Comparison of ENCODE assay signal across 1 cellular context in genomic region chr17:5485270-5486205, GRCh38.
TF ChIP-seq lines count a peak whose summit lies in the region.

TSS of gene DERL2 (minus strand) at chr17:5486178. CDS start at chr17:5486161, 17 bp downstream.

TF ChIP-seq in HepG2, 621 proteins besides CTCF, POLR2A, EP300 and RAD21 (continued from another document and continues in another):
- TF ChIP-seq ONECUT2 (CRISPR knock-in tag; IDR thresholded peaks at IDR 0.05) (no peak), ATRX (CRISPR knock-in tag; IDR thresholded peaks at IDR 0.05; ENCODE audit: borderline replicate concordance) (no peak), CREB3 (CRISPR knock-in tag; IDR thresholded peaks at IDR 0.05) (no peak), AKNA (CRISPR knock-in tag; IDR thresholded peaks at IDR 0.05; ENCODE audit: borderline replicate concordance) (no peak), BORCS8-MEF2B (CRISPR knock-in tag; IDR thresholded peaks at IDR 0.05) (no peak), MTF2 (CRISPR knock-in tag; IDR thresholded peaks at IDR 0.05; ENCODE audit: borderline replicate concordance) (no peak), SP5 (CRISPR knock-in tag; IDR thresholded peaks at IDR 0.05; ENCODE audit: borderline replicate concordance, low read depth) (no peak), HOXD1 (CRISPR knock-in tag; IDR thresholded peaks at IDR 0.05) (no peak), REST (IDR thresholded peaks at IDR 0.05; ENCODE audit: borderline replicate concordance in 1 of 2, low read depth in 1 of 2, low read length in 2 of 2) (peak in 1 of 2 experiments; percentile 48; a peak in 1 of 4 replicates), PLSCR1 (CRISPR knock-in tag; IDR thresholded peaks at IDR 0.05; ENCODE audit: borderline replicate concordance) (no peak), MYNN (CRISPR knock-in tag; IDR thresholded peaks at IDR 0.05; ENCODE audit: low read depth) (no peak), ARHGAP35 (CRISPR knock-in tag; IDR thresholded peaks at IDR 0.05; ENCODE audit: borderline replicate concordance) (no peak), ZNF496 (CRISPR knock-in tag; IDR thresholded peaks at IDR 0.05; ENCODE audit: insufficient replicate concordance) (no peak), FOXJ3 (CRISPR knock-in tag; IDR thresholded peaks at IDR 0.05; ENCODE audit: borderline replicate concordance) (no peak), BRD4 (CRISPR knock-in tag; IDR thresholded peaks at IDR 0.05) (peak; percentile 57; the same call in 1 of the 2 replicates), YY1 (IDR thresholded peaks at IDR 0.05; ENCODE audit: insufficient read depth, insufficient replicate concordance, low read depth, low read length) (peak; percentile 88), ZNF329 (CRISPR knock-in tag; IDR thresholded peaks at IDR 0.05; ENCODE audit: low read depth) (no peak), HNF4G (IDR thresholded peaks at IDR 0.05; ENCODE audit: borderline replicate concordance, low read depth, low read length) (no peak), HNF4G (CRISPR knock-in tag; IDR thresholded peaks at IDR 0.05; ENCODE audit: borderline replicate concordance, low read depth) (no peak), NAIF1 (CRISPR knock-in tag; IDR thresholded peaks at IDR 0.05; ENCODE audit: borderline replicate concordance) (no peak), MXD1 (CRISPR knock-in tag; IDR thresholded peaks at IDR 0.05) (no peak), JUN (CRISPR knock-in tag; IDR thresholded peaks at IDR 0.05) (no peak), KMT2A (CRISPR knock-in tag; IDR thresholded peaks at IDR 0.05) (no peak), ATF6 (CRISPR knock-in tag; conservative IDR thresholded peaks at IDR 0.05) (no peak), ZMYM2 (CRISPR knock-in tag; IDR thresholded peaks at IDR 0.05) (no peak), ZNF709 (CRISPR knock-in tag; IDR thresholded peaks at IDR 0.05) (no peak), PRPF4 (IDR thresholded peaks at IDR 0.05; ENCODE audit: low read depth, low read length, poor library complexity, severe bottlenecking) (no peak), SMC3 (IDR thresholded peaks at IDR 0.05; ENCODE audit: low read length) (no peak), TSC22D2 (CRISPR knock-in tag; IDR thresholded peaks at IDR 0.05; ENCODE audit: borderline replicate concordance) (no peak)
- TF ChIP-seq, protein P1, sequence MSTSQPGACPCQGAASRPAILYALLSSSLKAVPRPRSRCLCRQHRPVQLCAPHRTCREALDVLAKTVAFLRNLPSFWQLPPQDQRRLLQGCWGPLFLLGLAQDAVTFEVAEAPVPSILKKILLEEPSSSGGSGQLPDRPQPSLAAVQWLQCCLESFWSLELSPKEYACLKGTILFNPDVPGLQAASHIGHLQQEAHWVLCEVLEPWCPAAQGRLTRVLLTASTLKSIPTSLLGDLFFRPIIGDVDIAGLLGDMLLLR (CRISPR knock-in tag; IDR thresholded peaks at IDR 0.05) = no peak
- TF ChIP-seq, protein P2, sequence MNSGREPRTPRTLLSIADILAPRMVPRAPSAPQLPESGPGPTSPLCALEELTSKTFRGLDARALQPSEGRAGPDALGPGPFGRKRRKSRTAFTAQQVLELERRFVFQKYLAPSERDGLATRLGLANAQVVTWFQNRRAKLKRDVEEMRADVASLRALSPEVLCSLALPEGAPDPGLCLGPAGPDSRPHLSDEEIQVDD (CRISPR knock-in tag; IDR thresholded peaks at IDR 0.05; ENCODE audit: borderline replicate concordance) = no peak
- TF ChIP-seq, protein P3, sequence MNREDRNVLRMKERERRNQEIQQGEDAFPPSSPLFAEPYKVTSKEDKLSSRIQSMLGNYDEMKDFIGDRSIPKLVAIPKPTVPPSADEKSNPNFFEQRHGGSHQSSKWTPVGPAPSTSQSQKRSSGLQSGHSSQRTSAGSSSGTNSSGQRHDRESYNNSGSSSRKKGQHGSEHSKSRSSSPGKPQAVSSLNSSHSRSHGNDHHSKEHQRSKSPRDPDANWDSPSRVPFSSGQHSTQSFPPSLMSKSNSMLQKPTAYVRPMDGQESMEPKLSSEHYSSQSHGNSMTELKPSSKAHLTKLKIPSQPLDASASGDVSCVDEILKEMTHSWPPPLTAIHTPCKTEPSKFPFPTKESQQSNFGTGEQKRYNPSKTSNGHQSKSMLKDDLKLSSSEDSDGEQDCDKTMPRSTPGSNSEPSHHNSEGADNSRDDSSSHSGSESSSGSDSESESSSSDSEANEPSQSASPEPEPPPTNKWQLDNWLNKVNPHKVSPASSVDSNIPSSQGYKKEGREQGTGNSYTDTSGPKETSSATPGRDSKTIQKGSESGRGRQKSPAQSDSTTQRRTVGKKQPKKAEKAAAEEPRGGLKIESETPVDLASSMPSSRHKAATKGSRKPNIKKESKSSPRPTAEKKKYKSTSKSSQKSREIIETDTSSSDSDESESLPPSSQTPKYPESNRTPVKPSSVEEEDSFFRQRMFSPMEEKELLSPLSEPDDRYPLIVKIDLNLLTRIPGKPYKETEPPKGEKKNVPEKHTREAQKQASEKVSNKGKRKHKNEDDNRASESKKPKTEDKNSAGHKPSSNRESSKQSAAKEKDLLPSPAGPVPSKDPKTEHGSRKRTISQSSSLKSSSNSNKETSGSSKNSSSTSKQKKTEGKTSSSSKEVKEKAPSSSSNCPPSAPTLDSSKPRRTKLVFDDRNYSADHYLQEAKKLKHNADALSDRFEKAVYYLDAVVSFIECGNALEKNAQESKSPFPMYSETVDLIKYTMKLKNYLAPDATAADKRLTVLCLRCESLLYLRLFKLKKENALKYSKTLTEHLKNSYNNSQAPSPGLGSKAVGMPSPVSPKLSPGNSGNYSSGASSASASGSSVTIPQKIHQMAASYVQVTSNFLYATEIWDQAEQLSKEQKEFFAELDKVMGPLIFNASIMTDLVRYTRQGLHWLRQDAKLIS (CRISPR knock-in tag; IDR thresholded peaks at IDR 0.05) = no peak
